Comparison of ENCODE assay signal across 35 cellular contexts in the genomic region with DNA sequence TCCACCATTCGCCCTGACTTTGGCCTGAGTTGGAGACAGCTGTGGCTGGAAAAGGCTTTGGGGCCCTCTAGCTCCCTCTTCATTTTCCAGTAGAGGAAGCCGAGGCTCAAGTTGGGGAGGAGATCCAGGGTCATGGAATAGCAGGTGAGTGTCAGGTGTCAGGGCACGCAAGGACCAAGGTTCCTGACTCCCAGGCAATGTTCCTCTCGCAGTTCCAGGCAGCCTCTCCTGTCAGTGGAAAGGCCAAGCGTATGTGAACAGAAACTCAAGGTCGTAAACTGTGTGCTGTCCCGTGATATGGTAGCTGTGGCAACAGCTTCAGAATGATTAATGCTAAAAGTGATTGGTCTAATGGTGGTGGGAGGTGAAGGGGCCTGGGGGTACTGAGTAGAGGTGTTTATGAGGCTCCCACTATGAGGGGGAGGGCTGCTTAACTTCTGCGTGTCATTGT. TPM values are rescaled to one million over a fixed set of nuclear protein-coding genes. Genes with fewer than 3 reads are reported as not detected.
DNase-seq lines count a peak whose midpoint lies in the region; ATAC-seq, FAIRE-seq and TF ChIP-seq lines count a peak whose summit lies in the region.
"Had no signal": no experiment of that assay in that cellular context is flagged by ENCODE, and none has a peak within 500 bp of the region (broad histone marks: within the 10 kb centered on the region; RNA-seq: fewer than 3 reads in every experiment).

No MANE protein-coding gene starts in this region.

- no peaks in the 10 kb centered on the region for H3K9me3 ChIP-seq in WERI-Rb-1 (ENCODE audit: severe bottlenecking)
- H3K9me3 ChIP-seq in HepG2 (ENCODE audit: low read length) = no peaks in the 10 kb centered on the region
- H3K9me3 ChIP-seq in ascending aorta = no peaks in the 10 kb centered on the region
- H3K9me3 ChIP-seq: BLaER1 treated with 17β-estradiol and CSF1 and Interleukin-3, amounts not matched to agents 10 nM and 100 nM; colonic mucosa; HAP-1; heart right ventricle; ovary; stomach; upper lobe of left lung had no signal

- H3K4me3 ChIP-seq in WERI-Rb-1 (ENCODE audit: low read depth, low read length) = no peak overlapping the region
- H3K4me3 ChIP-seq in HepG2 (replicated peaks in 1 of 3; ENCODE audit: insufficient read depth in 1 of 3, low read depth in 2 of 3, low read length in 3 of 3) = peak overlapping the region in 1 of 3 experiments; percentile 4; a peak in 2 of 6 replicates
- no peak overlapping the region for H3K4me3 ChIP-seq in ascending aorta
- H3K4me3 ChIP-seq: BLaER1 treated with 17β-estradiol and CSF1 and Interleukin-3, amounts not matched to agents 10 nM and 100 nM; colonic mucosa; HAP-1; heart right ventricle; ovary; PC-9; skin epidermis; stomach; upper lobe of left lung had no signal

- intact Hi-C loops in HepG2 (cut with micrococcal nuclease; ENCODE audit: unreplicated experiment) = no loop called here
- intact Hi-C loops in ascending aorta (cut with DNase I) = no loop called here

- peaks cover 7% of the 10 kb centered on the region for H3K36me3 Mint-ChIP-seq in stimulated activated effector memory CD8-positive, alpha-beta T cell treated with anti-CD3 and anti-CD28 coated beads, Interleukin-12 subunit alpha, Interleukin-12 subunit beta, amount 100 ng/mL, for 72 hours
- H3K36me3 Mint-ChIP-seq: activated naive CD4-positive, alpha-beta T cell treated with anti-CD3 and anti-CD28 coated beads, Interleukin-2, amount 10 ng/mL, durations not matched to agents 7 days and 5 days; memory B cell; naive B cell had no signal

- no peaks in the 10 kb centered on the region for H3K79me2 ChIP-seq in HepG2 (ENCODE audit: insufficient read depth, low read length)

- H3K4me1 ChIP-seq in HepG2 (ENCODE audit: insufficient read depth, low read length) = peaks cover 14% of the 10 kb centered on the region
- no peaks in the 10 kb centered on the region for H3K4me1 ChIP-seq in ascending aorta
- H3K4me1 ChIP-seq: colonic mucosa, HAP-1, stomach, upper lobe of left lung had no signal

- no peak for TF ChIP-seq CTCF in WERI-Rb-1 (IDR thresholded peaks at IDR 0.05; ENCODE audit: low read depth, low read length)
- TF ChIP-seq CTCF in HepG2 (CRISPR knock-in tag; IDR thresholded peaks at IDR 0.05) = peak; percentile 29; the same call in 1 of the 2 replicates
- no peak for TF ChIP-seq CTCF in ascending aorta (IDR thresholded peaks at IDR 0.05)

- no peaks in the 10 kb centered on the region for H3K27me3 ChIP-seq in WERI-Rb-1 (ENCODE audit: insufficient read depth, low read depth, severe bottlenecking)
- no peaks in the 10 kb centered on the region for H3K27me3 ChIP-seq in HepG2 (ENCODE audit: control insufficient read depth in 1 of 2, insufficient read depth in 2 of 2, low read length in 2 of 2)
- H3K27me3 ChIP-seq in ascending aorta = no peaks in the 10 kb centered on the region
- H3K27me3 ChIP-seq: BLaER1 treated with 17β-estradiol and CSF1 and Interleukin-3, amounts not matched to agents 10 nM and 100 nM; colonic mucosa; heart right ventricle; ovary; stomach; upper lobe of left lung had no signal

- H4K20me1 ChIP-seq in HepG2 (ENCODE audit: insufficient read depth, low read length) = no peaks in the 10 kb centered on the region
- H4K20me1 ChIP-seq: BLaER1 treated with 17β-estradiol and CSF1 and Interleukin-3, amounts not matched to agents 10 nM and 100 nM had no signal

- no TSS peak for BruUV-seq in HepG2 (replicated peaks; lab: Mats Ljungman, UMichigan)

- H3K27ac ChIP-seq in WERI-Rb-1 (peak overlapping the region; percentile 72), HepG2 (ENCODE audit: extremely low read length, insufficient read depth, low read length) (no peak overlapping the region), ascending aorta (no peak overlapping the region)
- H3K27ac ChIP-seq: BLaER1 treated with 17β-estradiol and CSF1 and Interleukin-3, amounts not matched to agents 10 nM and 100 nM; colonic mucosa; heart right ventricle; ovary; PC-9; stomach; upper lobe of left lung had no signal

- H2AFZ ChIP-seq in HepG2 (ENCODE audit: low read length) = no peak overlapping the region
- H2AFZ ChIP-seq: PC-9 had no signal

- POLR2A ChIA-PET in HEK293T (lab: Yijun Ruan, JAX) (no interaction called here), HepG2 (lab: Yijun Ruan, JAX) (no interaction called here)

- H3K9ac ChIP-seq in HepG2 (ENCODE audit: insufficient read depth, low read depth, low read length) = no peak overlapping the region; the same call in 1 of the 2 replicates
- H3K9ac ChIP-seq: BLaER1 treated with 17β-estradiol and CSF1 and Interleukin-3, amounts not matched to agents 10 nM and 100 nM had no signal

- TF ChIP-seq POLR2A in HepG2 (IDR thresholded peaks at IDR 0.05; ENCODE audit: insufficient read depth in 1 of 2, low read depth in 2 of 2, low read length in 2 of 2) = no peak

- WGBS in HepG2 (ENCODE audit: low lambda C conversion rate) = 0% methylated on average over 6 of the region's 8 CpGs

- no peaks in the 10 kb centered on the region for H3K36me3 ChIP-seq in WERI-Rb-1
- H3K36me3 ChIP-seq in HepG2 (replicated peaks in 1 of 2; ENCODE audit: control insufficient read depth in 1 of 2, insufficient read depth in 2 of 2, low read length in 2 of 2) = no peaks in the 10 kb centered on the region
- no peaks in the 10 kb centered on the region for H3K36me3 ChIP-seq in ascending aorta
- H3K36me3 ChIP-seq: BLaER1 treated with 17β-estradiol and CSF1 and Interleukin-3, amounts not matched to agents 10 nM and 100 nM; colonic mucosa; HAP-1; heart right ventricle; ovary; stomach; upper lobe of left lung had no signal

- H3K9me3 Mint-ChIP-seq in stimulated activated effector memory CD8-positive, alpha-beta T cell treated with anti-CD3 and anti-CD28 coated beads, Interleukin-12 subunit alpha, Interleukin-12 subunit beta, amount 100 ng/mL, for 72 hours = no peaks in the 10 kb centered on the region
- H3K9me3 Mint-ChIP-seq: activated B cell treated with CpG ODN at 0.5 μM for 24 hours; activated naive CD4-positive, alpha-beta T cell treated with anti-CD3 and anti-CD28 coated beads, Interleukin-2, amount 10 ng/mL, durations not matched to agents 7 days and 5 days; memory B cell had no signal

- H3K27ac Mint-ChIP-seq in stimulated activated effector memory CD8-positive, alpha-beta T cell treated with anti-CD3 and anti-CD28 coated beads, Interleukin-12 subunit alpha, Interleukin-12 subunit beta, amount 100 ng/mL, for 72 hours = peak overlapping the region; percentile 17
- H3K27ac Mint-ChIP-seq: activated B cell treated with CpG ODN at 0.5 μM for 24 hours; activated naive CD4-positive, alpha-beta T cell treated with anti-CD3 and anti-CD28 coated beads, Interleukin-2, amount 10 ng/mL, durations not matched to agents 7 days and 5 days; memory B cell had no signal

- TF ChIP-seq RAD21 in HepG2 (CRISPR knock-in tag; IDR thresholded peaks at IDR 0.05) = no peak

- H3K4me2 ChIP-seq in HepG2 (ENCODE audit: low read depth, low read length) = peak overlapping the region; percentile 30
- H3K4me2 ChIP-seq: BLaER1 treated with 17β-estradiol and CSF1 and Interleukin-3, amounts not matched to agents 10 nM and 100 nM; PC-9 had no signal

- DNase-seq in HEK293T (ENCODE audit: extremely low spot score) = no peak
- DNase-seq in WERI-Rb-1 = peak; percentile 30
- DNase-seq in HepG2 (ENCODE audit: low spot score) = peak; percentile 53
- no peak for DNase-seq in stimulated activated effector memory CD8-positive, alpha-beta T cell treated with anti-CD3 and anti-CD28 coated beads, Interleukin-12 subunit alpha, Interleukin-12 subunit beta, amount 100 ng/mL, for 72 hours (ENCODE audit: low spot score in 2 of 2)
- no peak for DNase-seq in ascending aorta (ENCODE audit: low spot score in 2 of 2)
- no peak for DNase-seq in SIG-M5 treated with dmso at 0.1 percent for 504 hours (lab: John Stamatoyannopoulos, UW; ENCODE audit: unreplicated experiment)
- no peak for DNase-seq in RKO (ENCODE audit: low spot score)
- DNase-seq: activated B cell treated with CpG ODN at 0.5 μM for 24 hours; activated CD4-positive, alpha-beta T cell treated with anti-CD3 and anti-CD28 coated beads, Interleukin-2, amount 50 U/mL, for 1 hour; activated naive CD4-positive, alpha-beta T cell treated with anti-CD3 and anti-CD28 coated beads, Interleukin-2, amount 10 ng/mL, durations not matched to agents 7 days and 5 days; amniotic stem cell; colonic mucosa; DMS53; effector CD8-positive, alpha-beta T cell; erythroblast; heart right ventricle; left colon; MV-4-11; naive B cell; NCI-H1694; NCI-H2171; NCI-H524; NK-92 treated with Interleukin-12 subunit alpha and Interleukin-12 subunit beta, amount 100 ng/mL, for 24 hours; ovary; PC-9; retina; SIG-M5; stomach; upper lobe of left lung had no signal

- CTCF ChIA-PET in HEK293T (lab: Yijun Ruan, JAX) = interaction anchor here (0.5 to 0.7 kb wide), 2 partner anchors 238 to 542 kb away, joined by 3 read pairs; no protein-coding TSS in a partner anchor
- CTCF ChIA-PET in HepG2 (lab: Yijun Ruan, JAX; ENCODE audit: low intra/inter-chr PET ratio, low total read pairs) = no interaction called here

- TF ChIP-seq EP300 in HepG2 (IDR thresholded peaks at IDR 0.05; ENCODE audit: low read depth in 2 of 2, low read length in 2 of 2) = peak in 1 of 2 experiments; percentile 35; a peak in 1 of 4 replicates
- no peak for TF ChIP-seq EP300 in HepG2 (CRISPR knock-in tag; IDR thresholded peaks at IDR 0.05; ENCODE audit: borderline replicate concordance)

- H3K4me3 Mint-ChIP-seq in stimulated activated effector memory CD8-positive, alpha-beta T cell treated with anti-CD3 and anti-CD28 coated beads, Interleukin-12 subunit alpha, Interleukin-12 subunit beta, amount 100 ng/mL, for 72 hours = no peak overlapping the region
- H3K4me3 Mint-ChIP-seq: activated B cell treated with CpG ODN at 0.5 μM for 24 hours; activated naive CD4-positive, alpha-beta T cell treated with anti-CD3 and anti-CD28 coated beads, Interleukin-2, amount 10 ng/mL, durations not matched to agents 7 days and 5 days; memory B cell; naive B cell had no signal

- peaks cover 26% of the 10 kb centered on the region for H3K4me1 Mint-ChIP-seq in stimulated activated effector memory CD8-positive, alpha-beta T cell treated with anti-CD3 and anti-CD28 coated beads, Interleukin-12 subunit alpha, Interleukin-12 subunit beta, amount 100 ng/mL, for 72 hours
- H3K4me1 Mint-ChIP-seq: activated naive CD4-positive, alpha-beta T cell treated with anti-CD3 and anti-CD28 coated beads, Interleukin-2, amount 10 ng/mL, durations not matched to agents 7 days and 5 days had no signal

- FAIRE-seq in HepG2 (lab: Jason Lieb, UNC) = peak; percentile 69
- FAIRE-seq: G401.6, HTR-8/SVneo had no signal

- peak; percentile 75 for ATAC-seq in HepG2
- ATAC-seq in stimulated activated effector memory CD8-positive, alpha-beta T cell treated with anti-CD3 and anti-CD28 coated beads, Interleukin-12 subunit alpha, Interleukin-12 subunit beta, amount 100 ng/mL, for 72 hours = no peak
- ATAC-seq: left colon had no signal

- in situ Hi-C loops in HepG2 (cut with HindIII; ENCODE audit: extremely low pct_ligation_motif_present, low pct_unique_long_range_greater_than_20kb) = no loop called here

RNA-seq across cellular contexts. Expression of a gene that starts 13.2 kb away (rescaled TPM):
- 0.04 TPM in 1 of 2 replicates, not detected in the other for total RNA-seq in HepG2 (2016; rRNA removed; fragmentation: Illumina TruSeq; extraction: Trizol)
- total RNA-seq in HepG2 (2016; cell fraction: cytosol; rRNA removed; fragmentation: Illumina TruSeq; extraction: Trizol; ENCODE audit: low read depth) = not detected in 2 replicates
- total RNA-seq in HepG2 (2016; cell fraction: insoluble cytoplasmic fraction; rRNA removed; fragmentation: Illumina TruSeq; extraction: Trizol) = 0.04 TPM in 1 of 2 replicates, not detected in the other
- total RNA-seq in HepG2 (2016; cell fraction: membrane; rRNA removed; fragmentation: Illumina TruSeq; extraction: Trizol) = not detected in 2 replicates
- 0.09 TPM in 1 of 2 replicates, not detected in the other for total RNA-seq in HepG2 (2016; cell fraction: nucleus; rRNA removed; fragmentation: Illumina TruSeq; extraction: Trizol)
- 0.07 and 0.10 TPM in 2 replicates for polyA plus RNA-seq in HepG2 (2011; rRNA removed)
- 0.03 and 0.04 TPM in 2 replicates for polyA plus RNA-seq in HepG2 (2011; cell fraction: cytosol; rRNA removed)
- 0.62 and 0.80 TPM in 2 replicates for polyA plus RNA-seq in HepG2 (2011; cell fraction: nucleus; rRNA removed)
- 0.03 TPM in 1 of 2 replicates, not detected in the other for polyA plus RNA-seq in HepG2 (2012)
- not detected in 2 replicates for polyA plus RNA-seq in HepG2 (2016; cell fraction: cytosol; fragmentation: Illumina TruSeq; extraction: Trizol; ENCODE audit: low read depth)
- polyA plus RNA-seq in HepG2 (2016; cell fraction: insoluble cytoplasmic fraction; fragmentation: Illumina TruSeq; extraction: Trizol; ENCODE audit: low read depth) = 0.04 TPM in 1 of 2 replicates, not detected in the other
- polyA plus RNA-seq in HepG2 (2016; cell fraction: membrane; fragmentation: Illumina TruSeq; extraction: Trizol; ENCODE audit: low read depth) = not detected in 2 replicates
- polyA plus RNA-seq in HepG2 (2016; cell fraction: nucleus; fragmentation: Illumina TruSeq; extraction: Trizol; ENCODE audit: insufficient read depth, low read depth) = 0.38 and 0.41 TPM in 2 replicates
- 0.08 and 0.09 TPM in 2 replicates for polyA minus RNA-seq in HepG2 (2011; rRNA and poly(A)+ RNA removed; ENCODE audit: low replicate concordance)
- polyA minus RNA-seq in HepG2 (2011; cell fraction: cytosol; rRNA and poly(A)+ RNA removed) = 0.10 TPM in 1 of 2 replicates, not detected in the other
- polyA minus RNA-seq in HepG2 (2011; cell fraction: nucleus; rRNA and poly(A)+ RNA removed) = 0.13 and 0.25 TPM in 2 replicates
- total RNA-seq in ascending aorta = 0.32 TPM

Comparison
In these comparisons a context has a peak if more than half of its experiments do, and no peak if none do; other contexts are left out.
1. DNase-seq: peak in WERI-Rb-1 (single experiment) and HepG2 (single experiment); none in HEK293T (single experiment), stimulated activated effector memory CD8-positive, alpha-beta T cell treated with anti-CD3 and anti-CD28 coated beads, Interleukin-12 subunit alpha, Interleukin-12 subunit beta, amount 100 ng/mL, for 72 hours (0 of 2), ascending aorta (0 of 2), SIG-M5 treated with dmso at 0.1 percent for 504 hours (single experiment) and RKO (single experiment).